7 cellular contexts compared by ENCODE assay signal in genomic region chr17:82603981-82604448, GRCh38.
DNase-seq lines count a peak whose midpoint lies in the region; ATAC-seq lines count a peak whose summit lies in the region.

No MANE protein-coding gene starts in this region.

- no peaks in the 10 kb centered on the region for H3K9me3 Mint-ChIP-seq in stimulated activated naive B cell treated with anti-CD40 and anti-IgM and Interleukin-4, amounts not matched to agents 10 μg/mL and 1 μg/mL and 100 μg/mL, for 72 hours

- H3K27ac Mint-ChIP-seq in stimulated activated naive B cell treated with anti-CD40 and anti-IgM and Interleukin-4, amounts not matched to agents 10 μg/mL and 1 μg/mL and 100 μg/mL, for 72 hours: peak overlapping the region; percentile 73

- peak; percentile 63 to 90 for ATAC-seq in stimulated activated naive B cell treated with anti-CD40 and anti-IgM and Interleukin-4, amounts not matched to agents 10 μg/mL and 1 μg/mL and 100 μg/mL, for 72 hours (replicated peaks)
- ATAC-seq in GM18520 (IDR thresholded peaks at IDR 0.05; ENCODE audit: unreplicated experiment) (no peak), HG02623 (IDR thresholded peaks at IDR 0.05; ENCODE audit: unreplicated experiment) (no peak)

- peak overlapping the region in 1 of 2 donors; percentile 19 for H3K4me3 Mint-ChIP-seq in stimulated activated naive B cell treated with anti-CD40 and anti-IgM and Interleukin-4, amounts not matched to agents 10 μg/mL and 1 μg/mL and 100 μg/mL, for 72 hours

- DNase-seq in NCI-H510A treated with DMSO at 0.1 percent for 48 hours (lab: John Stamatoyannopoulos, UW) (peak; percentile 81), amygdala (lab: John Stamatoyannopoulos, UW) (peak in 38 of 56 donors; percentile 11 to 77 (median 46)), hippocampal formation (lab: John Stamatoyannopoulos, UW) (peak; percentile 46 to 47), DMS79 treated with DMSO at 0.1 percent for 48 hours (lab: John Stamatoyannopoulos, UW) (no peak)
- no peak for DNase-seq in stimulated activated naive B cell treated with anti-CD40 and anti-IgM and Interleukin-4, amounts not matched to agents 10 μg/mL and 1 μg/mL and 100 μg/mL, for 72 hours

- H3K4me1 Mint-ChIP-seq in stimulated activated naive B cell treated with anti-CD40 and anti-IgM and Interleukin-4, amounts not matched to agents 10 μg/mL and 1 μg/mL and 100 μg/mL, for 72 hours: peaks cover 21 to 28% of the 10 kb centered on the region in 2 donors

- peaks cover 51 to 79% of the 10 kb centered on the region in 2 donors for H3K36me3 Mint-ChIP-seq in stimulated activated naive B cell treated with anti-CD40 and anti-IgM and Interleukin-4, amounts not matched to agents 10 μg/mL and 1 μg/mL and 100 μg/mL, for 72 hours

- H3K27me3 Mint-ChIP-seq in stimulated activated naive B cell treated with anti-CD40 and anti-IgM and Interleukin-4, amounts not matched to agents 10 μg/mL and 1 μg/mL and 100 μg/mL, for 72 hours: no peaks in the 10 kb centered on the region

Comparison
In these comparisons a context has a peak if more than half of its experiments do, and no peak if none do; other contexts are left out.
1. DNase-seq: peak in NCI-H510A treated with DMSO at 0.1 percent for 48 hours (single experiment), amygdala (38 of 56) and hippocampal formation (2 of 2); none in stimulated activated naive B cell treated with anti-CD40 and anti-IgM and Interleukin-4, amounts not matched to agents 10 μg/mL and 1 μg/mL and 100 μg/mL, for 72 hours (single experiment) and DMS79 treated with DMSO at 0.1 percent for 48 hours (single experiment).
2. ATAC-seq: peak in stimulated activated naive B cell treated with anti-CD40 and anti-IgM and Interleukin-4, amounts not matched to agents 10 μg/mL and 1 μg/mL and 100 μg/mL, for 72 hours (2 of 2); none in GM18520 (single experiment) and HG02623 (single experiment).